8 cellular contexts compared by ENCODE assay signal in genomic region chr11:57712256-57713150, GRCh38. TPM values are rescaled to one million over a fixed set of nuclear protein-coding genes. Genes with fewer than 3 reads are reported as not detected.
DNase-seq lines count a peak whose midpoint lies in the region; ATAC-seq and TF ChIP-seq lines count a peak whose summit lies in the region.

A gene with protein sequence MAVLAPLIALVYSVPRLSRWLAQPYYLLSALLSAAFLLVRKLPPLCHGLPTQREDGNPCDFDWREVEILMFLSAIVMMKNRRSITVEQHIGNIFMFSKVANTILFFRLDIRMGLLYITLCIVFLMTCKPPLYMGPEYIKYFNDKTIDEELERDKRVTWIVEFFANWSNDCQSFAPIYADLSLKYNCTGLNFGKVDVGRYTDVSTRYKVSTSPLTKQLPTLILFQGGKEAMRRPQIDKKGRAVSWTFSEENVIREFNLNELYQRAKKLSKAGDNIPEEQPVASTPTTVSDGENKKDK (plus strand): TSS chr11:57712593. CDS start chr11:57712619, 26 bp downstream.

- peak; percentile 61 for TF ChIP-seq POLR2A in GM15510 (IDR thresholded peaks at IDR 0.05; ENCODE audit: borderline replicate concordance, extremely low read depth, insufficient read length)

- H3K9me3 Mint-ChIP-seq in progenitor cell of endocrine pancreas (ENCODE audit: low read depth), result no peaks in the 10 kb centered on the region

- H3K36me3 Mint-ChIP-seq in T-helper 17 cell (ENCODE audit: low read depth), result peaks cover 4% of the 10 kb centered on the region
- H3K36me3 Mint-ChIP-seq in progenitor cell of endocrine pancreas (ENCODE audit: insufficient read depth), result peaks cover 10% of the 10 kb centered on the region

- no peak for TF ChIP-seq CTCF in left ventricle myocardium inferior (IDR thresholded peaks at IDR 0.05; ENCODE audit: borderline replicate concordance)
- TF ChIP-seq CTCF in progenitor cell of endocrine pancreas (IDR thresholded peaks at IDR 0.05; ENCODE audit: unreplicated experiment), result no peak

- peak; percentile 99 for DNase-seq in NCI-H1694 treated with DMSO at 0.1 percent for 48 hours (lab: John Stamatoyannopoulos, UW)
- peak; percentile 76 to 83 (median 81) for DNase-seq in T-helper 17 cell
- peak; percentile 35 to 100 (median 93) for DNase-seq in amygdala (lab: John Stamatoyannopoulos, UW)
- peak; percentile 92 for DNase-seq in left ventricle myocardium inferior
- peak; percentile 78 for DNase-seq in progenitor cell of endocrine pancreas (ENCODE audit: low spot score, unreplicated experiment)
- DNase-seq in ureter (ENCODE audit: low spot score), result peak; percentile 95

- H3K27me3 ChIP-seq in left ventricle myocardium inferior (ENCODE audit: low read depth), result no peaks in the 10 kb centered on the region

- H3K4me1 Mint-ChIP-seq in T-helper 17 cell (peaks cover 34% of the 10 kb centered on the region), progenitor cell of endocrine pancreas (ENCODE audit: low read depth) (peaks cover 23% of the 10 kb centered on the region)

- no peaks in the 10 kb centered on the region for H3K9me3 ChIP-seq in T-helper 17 cell (ENCODE audit: control insufficient read depth, low read length, poor library complexity, severe bottlenecking)
- H3K9me3 ChIP-seq in left ventricle myocardium inferior (replicated peaks), result no peaks in the 10 kb centered on the region

- peak within 1 kb of the TSS; percentile 92 for H3K27ac ChIP-seq in left ventricle myocardium inferior (replicated peaks)

- peak within 1 kb of the TSS; percentile 87 for H3K4me3 ChIP-seq in left ventricle myocardium inferior

- H3K36me3 ChIP-seq in left ventricle myocardium inferior, result no peaks in the 10 kb centered on the region

- H3K27ac Mint-ChIP-seq in T-helper 17 cell (peak within 1 kb of the TSS; percentile 96), progenitor cell of endocrine pancreas (peak within 1 kb of the TSS; percentile 96)

- ATAC-seq in HG02885 (IDR thresholded peaks at IDR 0.05; ENCODE audit: poor library complexity, unreplicated experiment) (peak; percentile 94), T-helper 17 cell (peak; percentile 90)

- intact Hi-C loops in left ventricle myocardium inferior (cut with micrococcal nuclease), result no loop called here

- H3K4me1 ChIP-seq in left ventricle myocardium inferior, result peaks cover 56% of the 10 kb centered on the region

- H3K4me3 Mint-ChIP-seq in T-helper 17 cell (peak within 1 kb of the TSS; percentile 95), progenitor cell of endocrine pancreas (ENCODE audit: low read depth) (peak within 1 kb of the TSS; percentile 98)

- no peaks in the 10 kb centered on the region for H3K27me3 Mint-ChIP-seq in T-helper 17 cell
- no peaks in the 10 kb centered on the region for H3K27me3 Mint-ChIP-seq in progenitor cell of endocrine pancreas

RNA-seq across cellular contexts. Expression of the gene that starts here (rescaled TPM):
- total RNA-seq in T-helper 17 cell (10 to 100 TPM; 38.3 to 44.0 TPM), left ventricle myocardium inferior (64.3 TPM), progenitor cell of endocrine pancreas (82.7 and 82.9 TPM in 2 replicates), ureter (108 TPM)

Comparison
In these comparisons a context has a peak if more than half of its experiments do, and no peak if none do; other contexts are left out.
1. Peak in every context shown above with its lines: DNase-seq, ATAC-seq, H3K4me3 ChIP-seq and H3K27ac ChIP-seq.